Comparison of ENCODE assay signal across 23 cellular contexts in the genomic region with DNA sequence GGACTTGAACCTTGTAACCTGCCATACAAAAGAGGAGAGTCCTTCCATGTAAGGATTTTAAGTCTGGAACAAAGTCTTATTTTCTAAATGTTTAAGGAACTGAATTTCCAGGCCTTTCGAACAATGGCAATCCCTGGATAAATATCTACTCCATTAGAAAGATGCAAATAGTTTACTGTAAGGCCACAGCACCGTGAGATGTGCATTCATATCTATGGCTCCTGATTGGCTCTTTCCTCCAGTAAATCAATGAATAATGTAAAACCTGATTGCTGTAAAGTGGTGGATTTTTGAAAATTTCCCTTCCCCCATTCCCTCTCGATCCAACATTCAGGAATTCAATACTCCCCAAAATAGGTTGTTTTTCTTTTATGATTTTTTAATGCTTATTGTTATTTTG.
DNase-seq lines count a peak whose midpoint lies in the region; ATAC-seq, FAIRE-seq and TF ChIP-seq lines count a peak whose summit lies in the region.
"Had no signal": no experiment of that assay in that cellular context is flagged by ENCODE, and none has a peak within 500 bp of the region (broad histone marks: within the 10 kb centered on the region; RNA-seq: fewer than 3 reads in every experiment).

No MANE protein-coding gene starts in this region.

- H3K27ac Mint-ChIP-seq in H9 = peak overlapping the region in 2 of 3 experiments; percentile 88 to 97; a peak in 5 of 7 replicates
- H3K27ac Mint-ChIP-seq in activated T-helper 17 cell treated with anti-CD3 and anti-CD28 coated beads, Interleukin-2, amount 50 U/mL, for 72 hours = no peak overlapping the region
- H3K27ac Mint-ChIP-seq: CD4-positive, alpha-beta T cell; naive thymus-derived CD8-positive, alpha-beta T cell had no signal

- H3K4me2 ChIP-seq in H9 (ENCODE audit: insufficient read depth, insufficient read length, low read length) = peak overlapping the region; percentile 72

- H3K4me1 Mint-ChIP-seq in H9 = peaks cover 62 to 74% of the 10 kb centered on the region in 2 experiments
- H3K4me1 Mint-ChIP-seq in activated T-helper 17 cell treated with anti-CD3 and anti-CD28 coated beads, Interleukin-2, amount 50 U/mL, for 72 hours = peaks cover 22% of the 10 kb centered on the region

- no peak overlapping the region for H3K27ac ChIP-seq in H9 (ENCODE audit: insufficient read length, low read depth, low read length)
- H3K27ac ChIP-seq in coronary artery = no peak overlapping the region
- H3K27ac ChIP-seq: adrenal gland, psoas muscle, spleen had no signal

- no peaks in the 10 kb centered on the region for H3K79me1 ChIP-seq in H9 (ENCODE audit: insufficient read depth, low read depth, low read length, poor library complexity, severe bottlenecking)

- no peak overlapping the region for H2BK12ac ChIP-seq in H9 (ENCODE audit: insufficient read length, low read depth, low read length)

- no peak overlapping the region for H2BK120ac ChIP-seq in H9 (ENCODE audit: low read depth, low read length, poor library complexity, severe bottlenecking)

- no peaks in the 10 kb centered on the region for H4K20me1 ChIP-seq in H9 (ENCODE audit: control insufficient read depth, insufficient read depth, insufficient read length)

- H2BK5ac ChIP-seq in H9 (ENCODE audit: insufficient read length, low read length) = no peak overlapping the region

- no peak overlapping the region for H3K56ac ChIP-seq in H9 (ENCODE audit: insufficient read length, low read depth, low read length)

- H3K27me3 ChIP-seq in H9 (ENCODE audit: insufficient read depth, low read length) = peaks cover 45% of the 10 kb centered on the region
- H3K27me3 ChIP-seq in neuron (ENCODE audit: insufficient read depth, low read length) = no peaks in the 10 kb centered on the region

- H3K4me3 Mint-ChIP-seq in H9 = peak overlapping the region; percentile 52 to 77
- H3K4me3 Mint-ChIP-seq in activated T-helper 17 cell treated with anti-CD3 and anti-CD28 coated beads, Interleukin-2, amount 50 U/mL, for 72 hours = no peak overlapping the region
- H3K4me3 Mint-ChIP-seq: CD4-positive, alpha-beta T cell had no signal

- H3K18ac ChIP-seq in H9 (ENCODE audit: insufficient read length, low read depth, low read length) = no peak overlapping the region

- H3K9me3 Mint-ChIP-seq in H9 = no peaks in the 10 kb centered on the region; a peak in 2 of 5 replicates
- H3K9me3 Mint-ChIP-seq in activated T-helper 17 cell treated with anti-CD3 and anti-CD28 coated beads, Interleukin-2, amount 50 U/mL, for 72 hours = peaks cover under 1% of the 10 kb centered on the region

- no peaks in the 10 kb centered on the region for H3K9me3 ChIP-seq in H9 (ENCODE audit: control insufficient read depth, low read depth, low read length)
- no peaks in the 10 kb centered on the region for H3K9me3 ChIP-seq in neuron (ENCODE audit: low read length)
- H3K9me3 ChIP-seq: adrenal gland, psoas muscle had no signal

- no peak for TF ChIP-seq CTCF in H9 (conservative IDR thresholded peaks at IDR 0.05)
- no peak for TF ChIP-seq CTCF in coronary artery (IDR thresholded peaks at IDR 0.05)

- FAIRE-seq in HTR-8/SVneo (lab: Jason Lieb, UNC) = no peak
- FAIRE-seq: kidney had no signal

- H3K36me3 Mint-ChIP-seq in H9 (ENCODE audit: insufficient read depth in 1 of 3, low read depth in 3 of 3) = no peaks in the 10 kb centered on the region
- H3K36me3 Mint-ChIP-seq in activated T-helper 17 cell treated with anti-CD3 and anti-CD28 coated beads, Interleukin-2, amount 50 U/mL, for 72 hours (ENCODE audit: low read depth) = peaks cover 32% of the 10 kb centered on the region

- no peaks in the 10 kb centered on the region for H3K79me2 ChIP-seq in H9 (ENCODE audit: insufficient read depth, low read length)

- peaks cover 40% of the 10 kb centered on the region for H3K36me3 ChIP-seq in neuron (ENCODE audit: insufficient read depth, low read length)
- H3K36me3 ChIP-seq: adrenal gland, spleen had no signal

- no peak overlapping the region for H2BK20ac ChIP-seq in H9 (ENCODE audit: low read depth, low read length, poor library complexity, severe bottlenecking)

- H3K9ac ChIP-seq in H9 (ENCODE audit: extremely low read depth, insufficient read length, low read length) = no peak overlapping the region

- no peak for ATAC-seq in GM21515 (IDR thresholded peaks at IDR 0.05; ENCODE audit: unreplicated experiment)
- no peak for ATAC-seq in activated T-helper 17 cell treated with anti-CD3 and anti-CD28 coated beads, Interleukin-2, amount 50 U/mL, for 72 hours (replicated peaks)
- ATAC-seq: naive thymus-derived CD8-positive, alpha-beta T cell; psoas muscle had no signal

- peaks cover 39% of the 10 kb centered on the region for H3K23me2 ChIP-seq in H9 (ENCODE audit: insufficient read length, low read depth, low read length, poor library complexity, severe bottlenecking)

- no peak overlapping the region for H4K8ac ChIP-seq in H9 (replicated peaks; ENCODE audit: insufficient read length, low read depth, low read length)

- H3K4me3 ChIP-seq in coronary artery (peak overlapping the region; percentile 49), neuron (ENCODE audit: low read length) (peak overlapping the region; percentile 90)
- H3K4me3 ChIP-seq: psoas muscle had no signal

- no peak overlapping the region for H4K91ac ChIP-seq in H9 (ENCODE audit: insufficient read length, low read depth, low read length)

- H3K4me1 ChIP-seq in H9 (ENCODE audit: insufficient read depth, low read length) (peaks cover 7% of the 10 kb centered on the region; the same call in 1 of the 2 replicates), neuron (ENCODE audit: insufficient read depth, low read length) (peaks cover 14% of the 10 kb centered on the region)

- DNase-seq in H9 (no peak), NCI-H526 treated with DMSO at 0.1 percent for 48 hours (lab: John Stamatoyannopoulos, UW) (peak; percentile 76), coronary artery (ENCODE audit: low spot score) (no peak), HTR-8/SVneo (ENCODE audit: insufficient read length, low spot score) (no peak)
- DNase-seq: activated CD4-positive, alpha-beta T cell treated with anti-CD3 and anti-CD28 coated beads, Interleukin-2, amount 50 U/mL, for 1 hour; activated CD8-positive, alpha-beta memory T cell treated with anti-CD3 and anti-CD28 coated beads, Interleukin-2, amount 50 U/mL, for 4 hours; activated gamma-delta T cell treated with Interleukin-2 at 50 U/mL for 16 hours; adrenal gland; CD4-positive, alpha-beta T cell; Karpas-422; kidney; mammary epithelial cell; naive thymus-derived CD8-positive, alpha-beta T cell; NCI-H1417; NCI-H524 treated with DMSO at 0.1 percent for 48 hours; OCI-M1; psoas muscle; SHP77 treated with DMSO at 0.1 percent for 48 hours; spleen; T-helper 1 cell had no signal

- H2AK5ac ChIP-seq in H9 (ENCODE audit: insufficient read length, low read length) = no peak overlapping the region

- H2AFZ ChIP-seq in H9 (ENCODE audit: low read length) = no peak overlapping the region
- H2AFZ ChIP-seq in neuron (ENCODE audit: low read depth, low read length) = no peak overlapping the region

- peaks cover 98% of the 10 kb centered on the region for H3K27me3 Mint-ChIP-seq in H9 (ENCODE audit: low read depth)
- H3K27me3 Mint-ChIP-seq in activated T-helper 17 cell treated with anti-CD3 and anti-CD28 coated beads, Interleukin-2, amount 50 U/mL, for 72 hours = peaks cover 77% of the 10 kb centered on the region

- WGBS in H9 (ENCODE audit: extremely low coverage, insufficient read length, low lambda C conversion rate) = no CpG with 5 or more reads among the region's 3 CpGs

- no peak overlapping the region for H3K4ac ChIP-seq in H9 (ENCODE audit: low read depth, low read length)

- H3K23ac ChIP-seq in H9 (ENCODE audit: insufficient read length, low read depth, low read length) = no peak overlapping the region

- no peak overlapping the region for H4K5ac ChIP-seq in H9 (ENCODE audit: insufficient read length, low read depth, low read length)

- H3T11ph ChIP-seq in H9 (ENCODE audit: low read length) = no peak overlapping the region

- H3K14ac ChIP-seq in H9 (ENCODE audit: insufficient read depth, low read length) = no peak overlapping the region

- no peak overlapping the region for H2BK15ac ChIP-seq in H9 (ENCODE audit: low read depth, low read length)
